30 cellular contexts compared by ENCODE assay signal in genomic region chr4:127000846-127001245, GRCh38.
"Had no signal": no experiment of that assay in that cellular context is flagged by ENCODE, and none has a peak within 500 bp of the region (broad histone marks: within the 10 kb centered on the region; RNA-seq: fewer than 3 reads in every experiment).

No MANE protein-coding gene starts in this region.

- DNase-seq: hypothalamus; immature natural killer cell; kidney; left colon; left lung; lower lobe of right lung; mammary epithelial cell; naive B cell; natural killer cell; nephron progenitor cell; occipital lobe; psoas muscle; right lobe of liver; stimulated activated CD4-positive, alpha-beta T cell treated with anti-CD3 and anti-CD28 coated beads, Interleukin-12 subunit alpha, Interleukin-12 subunit beta, amount 100 ng/mL, for 4 hours; stimulated activated CD4-positive, alpha-beta T cell treated with anti-CD3 and anti-CD28 coated beads, Interleukin-15, amount 100 ng/mL, for 24 hours; stimulated activated CD4-positive, alpha-beta T cell treated with anti-CD3 and anti-CD28 coated beads, Interleukin-2, amount 100 ng/mL, for 24 hours; stimulated activated CD4-positive, alpha-beta T cell treated with anti-CD3 and anti-CD28 coated beads, Interleukin-4, amount 100 ng/mL, for 24 hours; stimulated activated naive CD4-positive, alpha-beta T cell; tibial artery; trophoblast cell; upper lobe of right lung; uterus had no signal

- H3K36me3 ChIP-seq: left lung, lower lobe of right lung, neural progenitor cell, neutrophil, right lobe of liver, suprapubic skin, thoracic aorta, tibial artery, upper lobe of right lung, uterus had no signal

- FAIRE-seq: islet of Langerhans, kidney had no signal

- H3K4me3 ChIP-seq: left lung, lower lobe of right lung, neural progenitor cell, psoas muscle, right lobe of liver, skin epidermis, suprapubic skin, thoracic aorta, tibial artery, upper lobe of right lung, uterus had no signal

- H3K4me1 ChIP-seq: left lung, lower lobe of right lung, parathyroid adenoma, psoas muscle, right lobe of liver, suprapubic skin, tibial artery, upper lobe of right lung, uterus had no signal

- H3K9me3 ChIP-seq: left lung, lower lobe of right lung, neutrophil, psoas muscle, right lobe of liver, suprapubic skin, thoracic aorta, tibial artery, upper lobe of right lung, uterus had no signal

- H3K27ac ChIP-seq: left lung, lower lobe of right lung, neural progenitor cell, neutrophil, parathyroid adenoma, psoas muscle, right lobe of liver, skin epidermis, suprapubic skin, thoracic aorta, tibial artery, upper lobe of right lung, uterus had no signal

- H3K9ac ChIP-seq: neural progenitor cell, parathyroid adenoma had no signal

- ATAC-seq: left colon; left lung; lower lobe of right lung; natural killer cell; psoas muscle; right lobe of liver; stimulated activated effector memory CD8-positive, alpha-beta T cell treated with anti-CD3 and anti-CD28 coated beads, Interleukin-12 subunit alpha, Interleukin-12 subunit beta, amount 100 ng/mL, for 72 hours; upper lobe of right lung had no signal

- H3K27me3 ChIP-seq: left lung, neural progenitor cell, neutrophil, right lobe of liver, suprapubic skin, tibial artery, upper lobe of right lung, uterus had no signal
